Comparison of ENCODE assay signal across 8 cellular contexts in genomic region chr18:23503038-23503966, GRCh38. TPM values are rescaled to one million over a fixed set of nuclear protein-coding genes. Genes with fewer than 3 reads are reported as not detected.
A peak's percentile ranks its signal among the peaks of the same experiment; 100 is the strongest.
DNase-seq lines count a peak whose midpoint lies in the region; ATAC-seq, FAIRE-seq and TF ChIP-seq lines count a peak whose summit lies in the region.

Gene RMC1, plus strand, starts transcription at chr18:23503511. Its CDS starts 108 bp downstream, at chr18:23503619.

- peak within 1 kb of the TSS; percentile 93 for H3K4me3 Mint-ChIP-seq in dendritic cell treated with granulocyte-macrophage colony-stimulating factor and Interleukin-4, amounts not matched to agents 40 ng/mL and 50 ng/mL, for 4 days

- TF ChIP-seq EP300 in HepG2 (IDR thresholded peaks at IDR 0.05; ENCODE audit: low read depth in 2 of 2, low read length in 2 of 2): no peak
- no peak; the same call in 1 of the 2 replicates for TF ChIP-seq EP300 in HepG2 (CRISPR knock-in tag; IDR thresholded peaks at IDR 0.05; ENCODE audit: borderline replicate concordance)

- ATAC-seq in GM19324 (IDR thresholded peaks at IDR 0.05; ENCODE audit: low FRiP score, unreplicated experiment): peak; percentile 86
- ATAC-seq in HG03460 (IDR thresholded peaks at IDR 0.05; ENCODE audit: unreplicated experiment): peak; percentile 81
- ATAC-seq in HepG2: peak; percentile 90

- peaks cover 9% of the 10 kb centered on the region for H3K79me2 ChIP-seq in HepG2 (ENCODE audit: insufficient read depth, low read length)

- TF ChIP-seq RAD21 in HepG2 (CRISPR knock-in tag; IDR thresholded peaks at IDR 0.05): peak; percentile 9; the same call in 1 of the 2 replicates

- no peaks in the 10 kb centered on the region for H4K20me1 ChIP-seq in HepG2 (ENCODE audit: insufficient read depth, low read length)

- peaks cover 0 to 16% of the 10 kb centered on the region in 2 experiments for H3K36me3 ChIP-seq in HepG2 (replicated peaks in 1 of 2; ENCODE audit: control insufficient read depth in 1 of 2, insufficient read depth in 2 of 2, low read length in 2 of 2)

- CTCF ChIA-PET in HepG2 (lab: Yijun Ruan, JAX; ENCODE audit: low intra/inter-chr PET ratio, low total read pairs): no interaction called here

- peak; percentile 29 for TF ChIP-seq CTCF in C4-2B (conservative IDR thresholded peaks at IDR 0.05)
- peak; percentile 73 for TF ChIP-seq CTCF in HepG2 (CRISPR knock-in tag; IDR thresholded peaks at IDR 0.05)

- peaks cover 30% of the 10 kb centered on the region for H3K36me3 Mint-ChIP-seq in dendritic cell treated with granulocyte-macrophage colony-stimulating factor and Interleukin-4, amounts not matched to agents 40 ng/mL and 50 ng/mL, for 4 days (ENCODE audit: low read depth)

- H3K4me2 ChIP-seq in HepG2 (ENCODE audit: low read depth, low read length): peak within 1 kb of the TSS; percentile 87

- H3K27ac Mint-ChIP-seq in dendritic cell treated with granulocyte-macrophage colony-stimulating factor and Interleukin-4, amounts not matched to agents 40 ng/mL and 50 ng/mL, for 4 days: peak within 1 kb of the TSS; percentile 97

- in situ Hi-C loops in HepG2 (cut with HindIII; ENCODE audit: extremely low pct_ligation_motif_present, low pct_unique_long_range_greater_than_20kb): no loop called here

- H3K4me1 Mint-ChIP-seq in dendritic cell treated with granulocyte-macrophage colony-stimulating factor and Interleukin-4, amounts not matched to agents 40 ng/mL and 50 ng/mL, for 4 days (ENCODE audit: low read depth): peaks cover 46% of the 10 kb centered on the region

- H3K4me3 ChIP-seq in HepG2 (replicated peaks in 1 of 3; ENCODE audit: insufficient read depth in 1 of 3, low read depth in 2 of 3, low read length in 3 of 3): peak within 1 kb of the TSS; percentile 78 to 87 (median 82)

- peak; percentile 88 to 93 for TF ChIP-seq POLR2A in HepG2 (IDR thresholded peaks at IDR 0.05; ENCODE audit: insufficient read depth in 1 of 2, low read depth in 2 of 2, low read length in 2 of 2)

- H3K9ac ChIP-seq in HepG2 (ENCODE audit: insufficient read depth, low read depth, low read length): peak within 1 kb of the TSS; percentile 79

- FAIRE-seq in HepG2 (lab: Jason Lieb, UNC): peak; percentile 23

- no TSS peak for BruUV-seq in HepG2 (replicated peaks; lab: Mats Ljungman, UMichigan)

- DNase-seq in NCI-H69 (lab: John Stamatoyannopoulos, UW) (peak; percentile 100), HepG2 (ENCODE audit: low spot score) (peak; percentile 80)
- DNase-seq in activated CD4-positive, alpha-beta T cell treated with anti-CD3 and anti-CD28 coated beads, Interleukin-2, amount 50 U/mL, for 24 hours (ENCODE audit: low read depth in 1 of 2, low spot score in 1 of 2): peak; percentile 96 to 97
- peak; percentile 99 for DNase-seq in stimulated activated CD4-positive, alpha-beta T cell treated with anti-CD3 and anti-CD28 coated beads, Interleukin-2, amount 100 ng/mL, for 48 hours

- WGBS in HepG2 (ENCODE audit: low lambda C conversion rate): 2% methylated on average over 14 of the region's 110 CpGs

- no peaks in the 10 kb centered on the region for H3K9me3 Mint-ChIP-seq in dendritic cell treated with granulocyte-macrophage colony-stimulating factor and Interleukin-4, amounts not matched to agents 40 ng/mL and 50 ng/mL, for 4 days

- POLR2A ChIA-PET in HepG2 (lab: Yijun Ruan, JAX): interaction anchor here (1.0 to 1.6 kb wide), 6 partner anchors 15 to 369 kb away, joined by 3 to 6 read pairs (median 3); partner anchors contain the start of gene NPC1

- intact Hi-C loops in dendritic cell treated with granulocyte-macrophage colony-stimulating factor and Interleukin-4, amounts not matched to agents 40 ng/mL and 50 ng/mL, for 4 days (cut with micrococcal nuclease): loop anchor here (1.0 to 2.0 kb wide), 2 partner anchors 50 to 83 kb away; partner anchors contain the start of genes NPC1 and RIOK3
- intact Hi-C loops in HepG2 (cut with micrococcal nuclease; ENCODE audit: unreplicated experiment): no loop called here

- no peak within 1 kb of the TSS for H2AFZ ChIP-seq in HepG2 (ENCODE audit: low read length)

- no peaks in the 10 kb centered on the region for H3K27me3 ChIP-seq in HepG2 (ENCODE audit: control insufficient read depth in 1 of 2, insufficient read depth in 2 of 2, low read length in 2 of 2)

- peaks cover 38% of the 10 kb centered on the region for H3K4me1 ChIP-seq in HepG2 (ENCODE audit: insufficient read depth, low read length)

- H3K27ac ChIP-seq in C4-2B: peak within 1 kb of the TSS; percentile 82
- peak within 1 kb of the TSS; percentile 74 for H3K27ac ChIP-seq in HepG2 (ENCODE audit: extremely low read length, insufficient read depth, low read length)

- H3K27me3 Mint-ChIP-seq in dendritic cell treated with granulocyte-macrophage colony-stimulating factor and Interleukin-4, amounts not matched to agents 40 ng/mL and 50 ng/mL, for 4 days: no peaks in the 10 kb centered on the region

- no peaks in the 10 kb centered on the region for H3K9me3 ChIP-seq in HepG2 (ENCODE audit: low read length)

TF ChIP-seq in HepG2, 621 proteins besides CTCF, POLR2A, EP300 and RAD21 (continues in another document):
- TF ChIP-seq FOSL2 (CRISPR knock-in tag; IDR thresholded peaks at IDR 0.05) (0 out of 2 replicates have a peak, but pooled peaks have one; percentile 11), ZNF652 (CRISPR knock-in tag; IDR thresholded peaks at IDR 0.05; ENCODE audit: borderline replicate concordance, low read depth) (no peak), ZNF558 (CRISPR knock-in tag; IDR thresholded peaks at IDR 0.05; ENCODE audit: borderline replicate concordance) (peak; percentile 76; the same call in 1 of the 2 replicates), FOXM1 (CRISPR knock-in tag; IDR thresholded peaks at IDR 0.05) (no peak), CSRNP2 (CRISPR knock-in tag; conservative IDR thresholded peaks at IDR 0.05; ENCODE audit: low read depth) (0 out of 2 replicates have a peak, but pooled peaks have one; percentile 40), MTERF4 (CRISPR knock-in tag; IDR thresholded peaks at IDR 0.05) (no peak; the same call in 1 of the 2 replicates), RORA (CRISPR knock-in tag; IDR thresholded peaks at IDR 0.05) (no peak), MAFG (CRISPR knock-in tag; IDR thresholded peaks at IDR 0.05) (no peak), KMT2B (CRISPR knock-in tag; IDR thresholded peaks at IDR 0.05) (peak; percentile 56; the same call in 1 of the 2 replicates), ZNF703 (CRISPR knock-in tag; IDR thresholded peaks at IDR 0.05; ENCODE audit: borderline replicate concordance) (no peak), RBM39 (IDR thresholded peaks at IDR 0.05; ENCODE audit: low read depth, low read length, poor library complexity, severe bottlenecking) (no peak)

RNA-seq across cellular contexts. Expression of gene RMC1, which starts in this region (rescaled TPM):
- total RNA-seq in HepG2 (2016; rRNA removed; fragmentation: Illumina TruSeq; extraction: Trizol): 19.5 and 19.9 TPM in 2 replicates
- total RNA-seq in HepG2 (2016; cell fraction: cytosol; rRNA removed; fragmentation: Illumina TruSeq; extraction: Trizol; ENCODE audit: low read depth): 9.4 and 11.1 TPM in 2 replicates
- 17.0 and 23.9 TPM in 2 replicates for total RNA-seq in HepG2 (2016; cell fraction: insoluble cytoplasmic fraction; rRNA removed; fragmentation: Illumina TruSeq; extraction: Trizol)
- total RNA-seq in HepG2 (2016; cell fraction: membrane; rRNA removed; fragmentation: Illumina TruSeq; extraction: Trizol): 12.8 and 14.0 TPM in 2 replicates
- 17.5 and 19.2 TPM in 2 replicates for total RNA-seq in HepG2 (2016; cell fraction: nucleus; rRNA removed; fragmentation: Illumina TruSeq; extraction: Trizol)
- polyA plus RNA-seq in HepG2 (2011; rRNA removed): 8.2 and 9.4 TPM in 2 replicates
- 5.9 and 8.7 TPM in 2 replicates for polyA plus RNA-seq in HepG2 (2011; cell fraction: cytosol; rRNA removed)
- 21.6 and 24.9 TPM in 2 replicates for polyA plus RNA-seq in HepG2 (2011; cell fraction: nucleus; rRNA removed)
- polyA plus RNA-seq in HepG2 (2012): 11.0 TPM in 2 replicates
- polyA plus RNA-seq in HepG2 (2016; cell fraction: cytosol; fragmentation: Illumina TruSeq; extraction: Trizol; ENCODE audit: low read depth): 4.5 and 5.7 TPM in 2 replicates
- 16.4 and 20.9 TPM in 2 replicates for polyA plus RNA-seq in HepG2 (2016; cell fraction: insoluble cytoplasmic fraction; fragmentation: Illumina TruSeq; extraction: Trizol; ENCODE audit: low read depth)
- polyA plus RNA-seq in HepG2 (2016; cell fraction: membrane; fragmentation: Illumina TruSeq; extraction: Trizol; ENCODE audit: low read depth): 7.0 and 8.7 TPM in 2 replicates
- polyA plus RNA-seq in HepG2 (2016; cell fraction: nucleus; fragmentation: Illumina TruSeq; extraction: Trizol; ENCODE audit: insufficient read depth, low read depth): 28.4 and 31.5 TPM in 2 replicates
- polyA minus RNA-seq in HepG2 (2011; rRNA and poly(A)+ RNA removed; ENCODE audit: low replicate concordance): 5.1 and 13.8 TPM in 2 replicates
- 5.4 and 7.3 TPM in 2 replicates for polyA minus RNA-seq in HepG2 (2011; cell fraction: cytosol; rRNA and poly(A)+ RNA removed)
- polyA minus RNA-seq in HepG2 (2011; cell fraction: nucleus; rRNA and poly(A)+ RNA removed): 12.6 and 17.2 TPM in 2 replicates

Comparison
In these comparisons a context has a peak if more than half of its experiments do, and no peak if none do; other contexts are left out.
1. Peak in every context shown above with its lines: DNase-seq, ATAC-seq, H3K4me3 ChIP-seq and H3K27ac ChIP-seq.